ENCODE assay signal across 8 cellular contexts in genomic region chr2:145836986-145837385, GRCh38.
"Had no signal": no experiment of that assay in that cellular context is flagged by ENCODE, and none has a peak within 500 bp of the region (broad histone marks: within the 10 kb centered on the region; RNA-seq: fewer than 3 reads in every experiment).

No MANE protein-coding gene starts in this region.

- H3K4me1 ChIP-seq: HAP-1 had no signal

- H3K9me3 ChIP-seq: HAP-1 had no signal

- H3K9ac ChIP-seq: GM23248 had no signal

- H3K4me3 ChIP-seq: GM23248, HAP-1 had no signal

- ATAC-seq: HCT116 had no signal

- H3K36me3 ChIP-seq: HAP-1 had no signal

- H2AFZ ChIP-seq: GM23248 had no signal

- H3K27ac ChIP-seq: GM23248, HL-60 had no signal

- DNase-seq: GM23248, GOT3, H7, HFFc6, KG1 had no signal
